ENCODE assay signal across 14 cellular contexts in the genomic region with DNA sequence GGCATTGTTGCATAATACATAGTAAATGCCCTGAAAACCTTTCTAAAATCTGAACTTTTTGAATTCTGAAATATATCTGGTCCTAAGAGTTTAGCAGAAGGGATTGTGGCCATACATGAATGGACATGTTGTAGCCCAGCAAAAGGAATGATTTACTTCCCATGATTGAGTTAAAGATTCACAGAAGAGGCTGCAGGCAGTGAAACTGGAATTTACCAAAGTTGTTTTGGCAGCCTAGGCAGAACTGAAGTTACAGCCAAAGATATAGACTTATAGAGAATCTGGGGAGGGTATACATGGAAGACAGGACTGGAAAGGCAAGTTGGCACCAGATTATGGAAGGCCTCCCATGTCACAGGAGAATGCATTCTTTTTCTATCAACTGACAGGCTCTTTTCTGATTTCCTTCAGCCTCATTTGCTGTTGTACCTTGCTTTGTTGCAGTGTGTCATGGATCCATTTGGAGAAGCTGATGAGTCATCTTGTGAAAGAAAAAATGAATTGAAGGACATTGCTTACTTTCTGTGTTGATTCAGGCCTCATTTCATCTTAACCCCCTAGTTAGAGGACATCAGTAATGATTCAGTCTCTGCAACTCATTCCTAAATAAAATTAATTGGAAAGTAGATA.
DNase-seq lines count a peak whose midpoint lies in the region; ATAC-seq and TF ChIP-seq lines count a peak whose summit lies in the region.
"Had no signal": no experiment of that assay in that cellular context is flagged by ENCODE, and none has a peak within 500 bp of the region (broad histone marks: within the 10 kb centered on the region; RNA-seq: fewer than 3 reads in every experiment).

No MANE protein-coding gene starts in this region.

- H3K4me3 Mint-ChIP-seq in activated T-helper 2 cell treated with anti-CD3 and anti-CD28 coated beads, Interferon-gamma antibody, Interleukin-2, Interleukin-4, amounts not matched to agents 10 μg/mL and 5 μg/mL and 100 μg/mL, durations not matched to agents 14 hours and 24 hours and 36 hours (ENCODE audit: low read depth): no peak overlapping the region

- H3K36me3 Mint-ChIP-seq in activated T-helper 2 cell treated with anti-CD3 and anti-CD28 coated beads, Interferon-gamma antibody, Interleukin-2, Interleukin-4, amounts not matched to agents 10 μg/mL and 5 μg/mL and 100 μg/mL, durations not matched to agents 14 hours and 24 hours and 36 hours (ENCODE audit: low read depth): no peaks in the 10 kb centered on the region

- H3K27me3 Mint-ChIP-seq in activated T-helper 2 cell treated with anti-CD3 and anti-CD28 coated beads, Interferon-gamma antibody, Interleukin-2, Interleukin-4, amounts not matched to agents 10 μg/mL and 5 μg/mL and 100 μg/mL, durations not matched to agents 14 hours and 24 hours and 36 hours (ENCODE audit: low read depth): no peaks in the 10 kb centered on the region

- no peak for TF ChIP-seq CTCF in foreskin keratinocyte (conservative IDR thresholded peaks at IDR 0.05)

- H3K27me3 ChIP-seq in foreskin keratinocyte: no peaks in the 10 kb centered on the region
- H3K27me3 ChIP-seq: testis had no signal

- H3K9me3 Mint-ChIP-seq in activated T-helper 2 cell treated with anti-CD3 and anti-CD28 coated beads, Interferon-gamma antibody, Interleukin-2, Interleukin-4, amounts not matched to agents 10 μg/mL and 5 μg/mL and 100 μg/mL, durations not matched to agents 14 hours and 24 hours and 36 hours: no peaks in the 10 kb centered on the region

- H3K4me1 ChIP-seq in foreskin keratinocyte: peaks cover 25% of the 10 kb centered on the region
- H3K4me1 ChIP-seq: testis had no signal

- peaks cover 5% of the 10 kb centered on the region for H3K4me1 Mint-ChIP-seq in activated T-helper 2 cell treated with anti-CD3 and anti-CD28 coated beads, Interferon-gamma antibody, Interleukin-2, Interleukin-4, amounts not matched to agents 10 μg/mL and 5 μg/mL and 100 μg/mL, durations not matched to agents 14 hours and 24 hours and 36 hours (ENCODE audit: low read depth)

- H3K27ac ChIP-seq in foreskin keratinocyte: peak overlapping the region; percentile 3
- H3K27ac ChIP-seq: testis had no signal

- DNase-seq in NCI-H2171 treated with DMSO at 0.1 percent for 48 hours (lab: John Stamatoyannopoulos, UW) (peak; percentile 7), NCI-H2171 (lab: John Stamatoyannopoulos, UW) (no peak), foreskin keratinocyte (peak; percentile 55 to 78), stromal cell of bone marrow (ENCODE audit: low read depth) (peak; percentile 23)
- DNase-seq in activated CD4-positive, alpha-beta T cell treated with anti-CD3 and anti-CD28 coated beads, Interleukin-2, amount 50 U/mL, for 1 hour: no peak
- DNase-seq in activated T-helper 2 cell treated with anti-CD3 and anti-CD28 coated beads, Interferon-gamma antibody, Interleukin-2, Interleukin-4, amounts not matched to agents 10 μg/mL and 5 μg/mL and 100 μg/mL, durations not matched to agents 14 hours and 24 hours and 36 hours (ENCODE audit: low spot score): no peak
- DNase-seq: activated gamma-delta T cell, AML-193, NCI-H2107, occipital lobe, Right ventricle myocardium superior, testis had no signal

- ATAC-seq in SK-N-SH treated with all-trans-retinoic acid at 6 μM for 48 hours (peak; percentile 79), foreskin keratinocyte (peak; percentile 87), HG03460 (IDR thresholded peaks at IDR 0.05; ENCODE audit: unreplicated experiment) (no peak)

- intact Hi-C loops in activated T-helper 2 cell treated with anti-CD3 and anti-CD28 coated beads, Interferon-gamma antibody, Interleukin-2, Interleukin-4, amounts not matched to agents 10 μg/mL and 5 μg/mL and 100 μg/mL, durations not matched to agents 14 hours and 24 hours and 36 hours (cut with micrococcal nuclease): no loop called here

- H3K27ac Mint-ChIP-seq in activated T-helper 2 cell treated with anti-CD3 and anti-CD28 coated beads, Interferon-gamma antibody, Interleukin-2, Interleukin-4, amounts not matched to agents 10 μg/mL and 5 μg/mL and 100 μg/mL, durations not matched to agents 14 hours and 24 hours and 36 hours: no peak overlapping the region

TF ChIP-seq in SK-N-SH treated with all-trans-retinoic acid at 6 μM for 48 hours, 23 proteins besides CTCF, POLR2A, EP300 and RAD21 (continues in another document):
- TF ChIP-seq ZNF565 (CRISPR knock-in tag; conservative IDR thresholded peaks at IDR 0.05; ENCODE audit: low read depth) (no peak), ZFP3 (CRISPR knock-in tag; IDR thresholded peaks at IDR 0.05) (0 out of 2 replicates have a peak, but pooled peaks have one; percentile 45), ZNF8 (CRISPR knock-in tag; IDR thresholded peaks at IDR 0.05) (no peak), CSDC2 (CRISPR knock-in tag; IDR thresholded peaks at IDR 0.05) (no peak), PPARA (CRISPR knock-in tag; IDR thresholded peaks at IDR 0.05; ENCODE audit: borderline replicate concordance) (no peak), ZNF70 (CRISPR knock-in tag; IDR thresholded peaks at IDR 0.05) (no peak), ARNTL (CRISPR knock-in tag; IDR thresholded peaks at IDR 0.05; ENCODE audit: borderline replicate concordance, low read depth) (no peak), TCF4 (CRISPR knock-in tag; IDR thresholded peaks at IDR 0.05; ENCODE audit: borderline replicate concordance) (no peak), ISL1 (CRISPR knock-in tag; IDR thresholded peaks at IDR 0.05) (peak; percentile 61), ZC3H10 (CRISPR knock-in tag; IDR thresholded peaks at IDR 0.05) (peak; percentile 38; the same call in 1 of the 2 replicates), RARB (CRISPR knock-in tag; IDR thresholded peaks at IDR 0.05) (no peak)
- TF ChIP-seq, protein P1, sequence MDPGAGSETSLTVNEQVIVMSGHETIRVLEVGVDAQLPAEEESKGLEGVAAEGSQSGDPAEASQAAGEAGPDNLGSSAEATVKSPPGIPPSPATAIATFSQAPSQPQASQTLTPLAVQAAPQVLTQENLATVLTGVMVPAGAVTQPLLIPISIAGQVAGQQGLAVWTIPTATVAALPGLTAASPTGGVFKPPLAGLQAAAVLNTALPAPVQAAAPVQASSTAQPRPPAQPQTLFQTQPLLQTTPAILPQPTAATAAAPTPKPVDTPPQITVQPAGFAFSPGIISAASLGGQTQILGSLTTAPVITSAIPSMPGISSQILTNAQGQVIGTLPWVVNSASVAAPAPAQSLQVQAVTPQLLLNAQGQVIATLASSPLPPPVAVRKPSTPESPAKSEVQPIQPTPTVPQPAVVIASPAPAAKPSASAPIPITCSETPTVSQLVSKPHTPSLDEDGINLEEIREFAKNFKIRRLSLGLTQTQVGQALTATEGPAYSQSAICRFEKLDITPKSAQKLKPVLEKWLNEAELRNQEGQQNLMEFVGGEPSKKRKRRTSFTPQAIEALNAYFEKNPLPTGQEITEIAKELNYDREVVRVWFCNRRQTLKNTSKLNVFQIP (CRISPR knock-in tag; IDR thresholded peaks at IDR 0.05; ENCODE audit: borderline replicate concordance, low read depth): 0 out of 2 replicates have a peak, but pooled peaks have one; percentile 50
- TF ChIP-seq, protein P2, sequence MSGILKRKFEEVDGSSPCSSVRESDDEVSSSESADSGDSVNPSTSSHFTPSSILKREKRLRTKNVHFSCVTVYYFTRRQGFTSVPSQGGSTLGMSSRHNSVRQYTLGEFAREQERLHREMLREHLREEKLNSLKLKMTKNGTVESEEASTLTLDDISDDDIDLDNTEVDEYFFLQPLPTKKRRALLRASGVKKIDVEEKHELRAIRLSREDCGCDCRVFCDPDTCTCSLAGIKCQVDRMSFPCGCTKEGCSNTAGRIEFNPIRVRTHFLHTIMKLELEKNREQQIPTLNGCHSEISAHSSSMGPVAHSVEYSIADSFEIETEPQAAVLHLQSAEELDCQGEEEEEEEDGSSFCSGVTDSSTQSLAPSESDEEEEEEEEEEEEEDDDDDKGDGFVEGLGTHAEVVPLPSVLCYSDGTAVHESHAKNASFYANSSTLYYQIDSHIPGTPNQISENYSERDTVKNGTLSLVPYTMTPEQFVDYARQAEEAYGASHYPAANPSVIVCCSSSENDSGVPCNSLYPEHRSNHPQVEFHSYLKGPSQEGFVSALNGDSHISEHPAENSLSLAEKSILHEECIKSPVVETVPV (CRISPR knock-in tag; IDR thresholded peaks at IDR 0.05): no peak; the same call in 1 of the 2 replicates
- TF ChIP-seq, protein P3, sequence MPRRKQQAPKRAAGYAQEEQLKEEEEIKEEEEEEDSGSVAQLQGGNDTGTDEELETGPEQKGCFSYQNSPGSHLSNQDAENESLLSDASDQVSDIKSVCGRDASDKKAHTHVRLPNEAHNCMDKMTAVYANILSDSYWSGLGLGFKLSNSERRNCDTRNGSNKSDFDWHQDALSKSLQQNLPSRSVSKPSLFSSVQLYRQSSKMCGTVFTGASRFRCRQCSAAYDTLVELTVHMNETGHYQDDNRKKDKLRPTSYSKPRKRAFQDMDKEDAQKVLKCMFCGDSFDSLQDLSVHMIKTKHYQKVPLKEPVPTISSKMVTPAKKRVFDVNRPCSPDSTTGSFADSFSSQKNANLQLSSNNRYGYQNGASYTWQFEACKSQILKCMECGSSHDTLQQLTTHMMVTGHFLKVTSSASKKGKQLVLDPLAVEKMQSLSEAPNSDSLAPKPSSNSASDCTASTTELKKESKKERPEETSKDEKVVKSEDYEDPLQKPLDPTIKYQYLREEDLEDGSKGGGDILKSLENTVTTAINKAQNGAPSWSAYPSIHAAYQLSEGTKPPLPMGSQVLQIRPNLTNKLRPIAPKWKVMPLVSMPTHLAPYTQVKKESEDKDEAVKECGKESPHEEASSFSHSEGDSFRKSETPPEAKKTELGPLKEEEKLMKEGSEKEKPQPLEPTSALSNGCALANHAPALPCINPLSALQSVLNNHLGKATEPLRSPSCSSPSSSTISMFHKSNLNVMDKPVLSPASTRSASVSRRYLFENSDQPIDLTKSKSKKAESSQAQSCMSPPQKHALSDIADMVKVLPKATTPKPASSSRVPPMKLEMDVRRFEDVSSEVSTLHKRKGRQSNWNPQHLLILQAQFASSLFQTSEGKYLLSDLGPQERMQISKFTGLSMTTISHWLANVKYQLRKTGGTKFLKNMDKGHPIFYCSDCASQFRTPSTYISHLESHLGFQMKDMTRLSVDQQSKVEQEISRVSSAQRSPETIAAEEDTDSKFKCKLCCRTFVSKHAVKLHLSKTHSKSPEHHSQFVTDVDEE (CRISPR knock-in tag; IDR thresholded peaks at IDR 0.05): peak; percentile 51; the same call in 1 of the 2 replicates

Comparison
In these comparisons a context has a peak if more than half of its experiments do, and no peak if none do; other contexts are left out.
1. DNase-seq: peak in NCI-H2171 treated with DMSO at 0.1 percent for 48 hours (single experiment), foreskin keratinocyte (2 of 2) and stromal cell of bone marrow (single experiment); none in NCI-H2171 (single experiment), activated CD4-positive, alpha-beta T cell treated with anti-CD3 and anti-CD28 coated beads, Interleukin-2, amount 50 U/mL, for 1 hour (single experiment) and activated T-helper 2 cell treated with anti-CD3 and anti-CD28 coated beads, Interferon-gamma antibody, Interleukin-2, Interleukin-4, amounts not matched to agents 10 μg/mL and 5 μg/mL and 100 μg/mL, durations not matched to agents 14 hours and 24 hours and 36 hours (single experiment).